Comparison of ENCODE assay signal across 1 cellular context in the genomic region with DNA sequence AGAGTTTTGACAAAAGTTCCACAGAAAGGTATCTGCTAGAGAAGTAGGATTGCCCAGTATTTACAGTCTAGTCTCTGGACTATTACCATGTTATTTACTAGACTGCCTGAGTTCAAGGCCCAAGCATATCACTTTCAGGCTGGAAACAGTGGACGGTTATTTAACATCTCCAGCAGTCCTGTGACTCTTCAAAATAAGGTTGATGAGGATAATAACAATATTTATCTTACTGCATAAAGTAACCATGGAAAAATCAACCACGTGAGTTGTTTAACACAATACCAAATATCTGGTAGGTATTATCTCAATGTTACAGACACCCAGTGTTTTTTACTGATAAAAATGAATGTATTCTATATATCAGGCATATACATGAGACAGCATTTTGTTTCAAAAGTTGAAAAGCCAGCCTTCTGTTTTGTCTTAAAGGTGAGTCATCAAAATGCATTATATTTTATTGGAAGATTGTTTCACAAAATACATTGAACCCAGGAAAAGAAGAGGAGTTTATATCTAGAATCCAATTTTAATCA.
TF ChIP-seq lines count a peak whose summit lies in the region.

No MANE protein-coding gene starts in this region.

TF ChIP-seq in GM23338, 12 proteins besides CTCF, POLR2A, EP300 and RAD21 (continued from another document):
- TF ChIP-seq, protein P1, sequence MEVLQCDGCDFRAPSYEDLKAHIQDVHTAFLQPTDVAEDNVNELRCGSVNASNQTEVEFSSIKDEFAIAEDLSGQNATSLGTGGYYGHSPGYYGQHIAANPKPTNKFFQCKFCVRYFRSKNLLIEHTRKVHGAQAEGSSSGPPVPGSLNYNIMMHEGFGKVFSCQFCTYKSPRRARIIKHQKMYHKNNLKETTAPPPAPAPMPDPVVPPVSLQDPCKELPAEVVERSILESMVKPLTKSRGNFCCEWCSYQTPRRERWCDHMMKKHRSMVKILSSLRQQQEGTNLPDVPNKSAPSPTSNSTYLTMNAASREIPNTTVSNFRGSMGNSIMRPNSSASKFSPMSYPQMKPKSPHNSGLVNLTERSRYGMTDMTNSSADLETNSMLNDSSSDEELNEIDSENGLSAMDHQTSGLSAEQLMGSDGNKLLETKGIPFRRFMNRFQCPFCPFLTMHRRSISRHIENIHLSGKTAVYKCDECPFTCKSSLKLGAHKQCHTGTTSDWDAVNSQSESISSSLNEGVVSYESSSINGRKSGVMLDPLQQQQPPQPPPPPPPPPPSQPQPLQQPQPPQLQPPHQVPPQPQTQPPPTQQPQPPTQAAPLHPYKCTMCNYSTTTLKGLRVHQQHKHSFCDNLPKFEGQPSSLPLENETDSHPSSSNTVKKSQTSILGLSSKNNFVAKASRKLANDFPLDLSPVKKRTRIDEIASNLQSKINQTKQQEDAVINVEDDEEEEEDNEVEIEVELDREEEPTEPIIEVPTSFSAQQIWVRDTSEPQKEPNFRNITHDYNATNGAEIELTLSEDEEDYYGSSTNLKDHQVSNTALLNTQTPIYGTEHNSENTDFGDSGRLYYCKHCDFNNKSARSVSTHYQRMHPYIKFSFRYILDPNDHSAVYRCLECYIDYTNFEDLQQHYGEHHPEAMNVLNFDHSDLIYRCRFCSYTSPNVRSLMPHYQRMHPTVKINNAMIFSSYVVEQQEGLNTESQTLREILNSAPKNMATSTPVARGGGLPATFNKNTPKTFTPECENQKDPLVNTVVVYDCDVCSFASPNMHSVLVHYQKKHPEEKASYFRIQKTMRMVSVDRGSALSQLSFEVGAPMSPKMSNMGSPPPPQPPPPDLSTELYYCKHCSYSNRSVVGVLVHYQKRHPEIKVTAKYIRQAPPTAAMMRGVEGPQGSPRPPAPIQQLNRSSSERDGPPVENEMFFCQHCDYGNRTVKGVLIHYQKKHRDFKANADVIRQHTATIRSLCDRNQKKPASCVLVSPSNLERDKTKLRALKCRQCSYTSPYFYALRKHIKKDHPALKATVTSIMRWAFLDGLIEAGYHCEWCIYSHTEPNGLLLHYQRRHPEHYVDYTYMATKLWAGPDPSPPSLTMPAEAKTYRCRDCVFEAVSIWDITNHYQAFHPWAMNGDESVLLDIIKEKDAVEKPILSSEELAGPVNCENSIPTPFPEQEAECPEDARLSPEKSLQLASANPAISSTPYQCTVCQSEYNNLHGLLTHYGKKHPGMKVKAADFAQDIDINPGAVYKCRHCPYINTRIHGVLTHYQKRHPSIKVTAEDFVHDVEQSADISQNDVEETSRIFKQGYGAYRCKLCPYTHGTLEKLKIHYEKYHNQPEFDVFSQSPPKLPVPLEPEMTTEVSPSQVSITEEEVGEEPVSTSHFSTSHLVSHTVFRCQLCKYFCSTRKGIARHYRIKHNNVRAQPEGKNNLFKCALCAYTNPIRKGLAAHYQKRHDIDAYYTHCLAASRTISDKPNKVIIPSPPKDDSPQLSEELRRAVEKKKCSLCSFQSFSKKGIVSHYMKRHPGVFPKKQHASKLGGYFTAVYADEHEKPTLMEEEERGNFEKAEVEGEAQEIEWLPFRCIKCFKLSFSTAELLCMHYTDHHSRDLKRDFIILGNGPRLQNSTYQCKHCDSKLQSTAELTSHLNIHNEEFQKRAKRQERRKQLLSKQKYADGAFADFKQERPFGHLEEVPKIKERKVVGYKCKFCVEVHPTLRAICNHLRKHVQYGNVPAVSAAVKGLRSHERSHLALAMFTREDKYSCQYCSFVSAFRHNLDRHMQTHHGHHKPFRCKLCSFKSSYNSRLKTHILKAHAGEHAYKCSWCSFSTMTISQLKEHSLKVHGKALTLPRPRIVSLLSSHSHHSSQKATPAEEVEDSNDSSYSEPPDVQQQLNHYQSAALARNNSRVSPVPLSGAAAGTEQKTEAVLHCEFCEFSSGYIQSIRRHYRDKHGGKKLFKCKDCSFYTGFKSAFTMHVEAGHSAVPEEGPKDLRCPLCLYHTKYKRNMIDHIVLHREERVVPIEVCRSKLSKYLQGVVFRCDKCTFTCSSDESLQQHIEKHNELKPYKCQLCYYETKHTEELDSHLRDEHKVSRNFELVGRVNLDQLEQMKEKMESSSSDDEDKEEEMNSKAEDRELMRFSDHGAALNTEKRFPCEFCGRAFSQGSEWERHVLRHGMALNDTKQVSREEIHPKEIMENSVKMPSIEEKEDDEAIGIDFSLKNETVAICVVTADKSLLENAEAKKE (CRISPR knock-in tag; IDR thresholded peaks at IDR 0.05) = no peak
- no peak for TF ChIP-seq ZNF331 (CRISPR knock-in tag; IDR thresholded peaks at IDR 0.05; ENCODE audit: low read depth)
